9 cellular contexts compared by ENCODE assay signal in the genomic region with DNA sequence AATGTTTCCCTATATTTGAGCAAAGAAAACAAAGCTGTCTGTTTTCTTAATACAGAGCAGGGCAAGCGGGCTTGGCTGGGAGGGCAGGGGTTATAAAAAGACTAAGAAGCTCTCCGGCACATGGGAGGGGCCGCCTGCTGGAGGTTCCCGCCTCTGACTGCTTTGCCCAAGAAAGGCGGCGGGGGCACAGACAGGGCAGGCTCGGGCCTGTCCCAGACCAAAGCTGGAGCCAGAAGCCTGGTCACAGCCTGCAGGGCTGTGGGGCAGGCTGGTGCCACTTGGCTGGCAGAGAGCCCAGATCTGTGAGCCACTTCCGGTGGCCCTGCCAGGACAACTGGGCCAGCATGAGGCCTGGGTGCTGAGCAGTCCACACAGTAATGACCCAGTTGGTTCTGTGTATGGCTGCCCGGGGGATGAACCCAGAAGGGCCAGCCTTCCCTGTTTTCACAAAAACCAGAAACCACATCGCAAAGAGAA.
DNase-seq lines count a peak whose midpoint lies in the region; ATAC-seq and TF ChIP-seq lines count a peak whose summit lies in the region.
"Had no signal": no experiment of that assay in that cellular context is flagged by ENCODE, and none has a peak within 500 bp of the region (broad histone marks: within the 10 kb centered on the region; RNA-seq: fewer than 3 reads in every experiment).

No MANE protein-coding gene starts in this region.

- ATAC-seq in HG02981 (IDR thresholded peaks at IDR 0.05; ENCODE audit: unreplicated experiment) (no peak), HG02571 (IDR thresholded peaks at IDR 0.05; ENCODE audit: unreplicated experiment) (no peak)

- intact Hi-C loops in left ventricle myocardium inferior (cut with micrococcal nuclease): no loop called here
- intact Hi-C loops in posterior vena cava (cut with DNase I): no loop called here

- peak; percentile 80 for DNase-seq in AG08395 (ENCODE audit: low spot score)
- DNase-seq in GOT3 (lab: John Stamatoyannopoulos, UW): peak; percentile 54
- DNase-seq in NCI-H446 treated with DMSO at 0.1 percent for 48 hours (lab: John Stamatoyannopoulos, UW): peak; percentile 89
- peak; percentile 48 for DNase-seq in amniotic stem cell (lab: John Stamatoyannopoulos, UW)
- peak; percentile 89 for DNase-seq in left ventricle myocardium inferior
- DNase-seq in posterior vena cava (ENCODE audit: low spot score): peak; percentile 95
- DNase-seq: naive B cell had no signal

- H3K9me3 ChIP-seq in left ventricle myocardium inferior (replicated peaks): no peaks in the 10 kb centered on the region

- H3K36me3 ChIP-seq in left ventricle myocardium inferior: no peaks in the 10 kb centered on the region

- peak; percentile 28 for TF ChIP-seq CTCF in left ventricle myocardium inferior (IDR thresholded peaks at IDR 0.05; ENCODE audit: borderline replicate concordance)

- no peak overlapping the region for H3K4me3 ChIP-seq in left ventricle myocardium inferior

- H3K27ac ChIP-seq in left ventricle myocardium inferior (replicated peaks): peak overlapping the region; percentile 84

- H3K4me1 ChIP-seq in left ventricle myocardium inferior: peaks cover 35% of the 10 kb centered on the region

- no peaks in the 10 kb centered on the region for H3K27me3 ChIP-seq in left ventricle myocardium inferior (ENCODE audit: low read depth)
